9 cellular contexts compared by ENCODE assay signal in the genomic region with DNA sequence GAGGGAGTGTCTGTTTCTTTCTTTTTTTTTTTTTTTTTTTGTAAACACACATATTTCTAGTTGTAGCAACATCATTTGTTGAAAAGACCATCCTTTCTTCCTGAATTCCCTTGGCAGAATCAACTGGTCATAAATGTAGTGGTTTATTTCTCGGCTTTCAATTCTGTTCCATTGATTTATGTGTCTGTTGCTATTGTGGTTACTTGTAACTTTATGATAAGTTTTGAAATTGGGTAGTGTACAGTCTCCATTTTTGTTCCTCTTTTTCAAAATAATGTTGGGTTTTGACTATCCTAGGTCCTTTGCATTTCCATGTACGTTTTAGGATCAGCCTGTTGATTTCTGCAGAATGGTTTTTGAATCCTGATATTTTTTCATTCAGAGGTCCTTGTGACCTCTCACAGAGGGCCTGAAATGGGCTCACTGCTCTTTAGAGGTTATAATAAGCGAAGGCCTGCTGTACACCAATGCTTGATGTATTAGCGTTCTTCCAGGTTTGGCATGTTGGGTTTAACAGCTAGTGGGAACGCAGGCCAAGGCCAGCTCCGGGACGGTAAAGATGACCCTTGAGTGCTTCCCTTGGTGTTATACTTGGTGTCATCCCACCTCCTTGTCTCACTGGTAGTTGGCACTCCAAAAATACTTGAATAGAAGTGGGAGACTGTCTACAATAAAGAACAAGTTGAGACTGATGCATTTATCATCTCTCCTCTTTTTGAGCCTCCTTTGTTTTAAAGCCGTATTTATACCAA. TPM values are rescaled to one million over a fixed set of nuclear protein-coding genes. Genes with fewer than 3 reads are reported as not detected.
DNase-seq lines count a peak whose midpoint lies in the region; ATAC-seq, FAIRE-seq and TF ChIP-seq lines count a peak whose summit lies in the region.
"Had no signal": no experiment of that assay in that cellular context is flagged by ENCODE, and none has a peak within 500 bp of the region (broad histone marks: within the 10 kb centered on the region; RNA-seq: fewer than 3 reads in every experiment).

No MANE protein-coding gene starts in this region.

- no peak overlapping the region for H3K9ac ChIP-seq in DND-41 (ENCODE audit: low read depth, low read length)

- H3K36me3 ChIP-seq in DND-41 (ENCODE audit: insufficient read depth, low read length) (peaks cover 34% of the 10 kb centered on the region), muscle layer of duodenum (ENCODE audit: control insufficient read depth in 1 of 2, insufficient read depth in 2 of 2, low read length in 2 of 2) (peaks cover 0 to 3% of the 10 kb centered on the region in 2 donors)

- H2AFZ ChIP-seq in DND-41 (ENCODE audit: low read depth, low read length) = no peak overlapping the region

- no peak for ATAC-seq in DND-41 (ENCODE audit: insufficient read depth, low read depth)
- peak; percentile 12 for ATAC-seq in HG02678 (IDR thresholded peaks at IDR 0.05; ENCODE audit: unreplicated experiment)
- ATAC-seq in T-helper 17 cell = no peak

- H4K20me1 ChIP-seq in DND-41 (ENCODE audit: insufficient read depth, low read length) = peaks cover 72% of the 10 kb centered on the region

- peaks cover 9% of the 10 kb centered on the region; the same call in 1 of the 2 replicates for H3K4me1 ChIP-seq in DND-41 (ENCODE audit: insufficient read depth, low read length)
- H3K4me1 ChIP-seq in muscle layer of duodenum (ENCODE audit: control insufficient read depth in 1 of 2, insufficient read depth in 2 of 2, low read length in 2 of 2) = peaks cover 13 to 34% of the 10 kb centered on the region in 2 donors

- peak overlapping the region; percentile 27 for H3K27ac Mint-ChIP-seq in T-helper 17 cell

- H3K4me3 ChIP-seq in DND-41 (ENCODE audit: low read depth in 1 of 2, low read length in 2 of 2) (no peak overlapping the region), muscle layer of duodenum (ENCODE audit: low read depth in 1 of 2, low read length in 2 of 2) (no peak overlapping the region)

- H3K27ac ChIP-seq in DND-41 (ENCODE audit: low read length) = peak overlapping the region; percentile 44
- peak overlapping the region; percentile 53 for H3K27ac ChIP-seq in muscle layer of duodenum (ENCODE audit: low read length)

- H3K9me3 ChIP-seq in DND-41 (ENCODE audit: insufficient read depth, low read length, severe bottlenecking) (no peaks in the 10 kb centered on the region), T-helper 17 cell (ENCODE audit: control insufficient read depth, low read length, poor library complexity, severe bottlenecking) (no peaks in the 10 kb centered on the region), muscle layer of duodenum (ENCODE audit: control insufficient read depth in 1 of 2, low read length in 2 of 2) (peaks cover 0 to 12% of the 10 kb centered on the region in 2 donors)

- H3K4me3 Mint-ChIP-seq in T-helper 17 cell = no peak overlapping the region

- H3K36me3 Mint-ChIP-seq in T-helper 17 cell (ENCODE audit: low read depth) = peaks cover under 1% of the 10 kb centered on the region

- H3K4me2 ChIP-seq in DND-41 (ENCODE audit: insufficient read depth, low read length) = no peak overlapping the region

- H3K27me3 Mint-ChIP-seq in T-helper 17 cell = no peaks in the 10 kb centered on the region

- DNase-seq in DND-41 (no peak), T-helper 17 cell (no peak), HCEC 1CT (no peak), DMS114 treated with DMSO at 0.1 percent for 48 hours (lab: John Stamatoyannopoulos, UW; ENCODE audit: unreplicated experiment) (no peak), urothelium cell line (ENCODE audit: low spot score) (no peak)
- DNase-seq in activated CD4-positive, alpha-beta T cell treated with anti-CD3 and anti-CD28 coated beads for 48 hours = no peak
- DNase-seq: activated CD4-positive, CD25-positive, alpha-beta regulatory T cell treated with anti-CD3 and anti-CD28 coated beads, Interleukin-2, amount 50 U/mL, for 72 hours had no signal

- no peak for FAIRE-seq in urothelium cell line (lab: Jason Lieb, UNC)

- peaks cover 98% of the 10 kb centered on the region for H3K79me2 ChIP-seq in DND-41 (ENCODE audit: insufficient read depth, low read length)

- no peak for TF ChIP-seq CTCF in DND-41 (IDR thresholded peaks at IDR 0.05; ENCODE audit: borderline replicate concordance, extremely low read depth, low read length, poor library complexity, severe bottlenecking)

- peaks cover 18% of the 10 kb centered on the region for H3K4me1 Mint-ChIP-seq in T-helper 17 cell

- no peaks in the 10 kb centered on the region for H3K27me3 ChIP-seq in DND-41 (ENCODE audit: insufficient read depth, low read length, poor library complexity)
- no peaks in the 10 kb centered on the region for H3K27me3 ChIP-seq in muscle layer of duodenum (ENCODE audit: low read depth, low read length)

RNA-seq across cellular contexts. Expression of a gene that starts 43.8 kb away (rescaled TPM):
- total RNA-seq in T-helper 17 cell = 10 to 100 TPM; 10.7 to 18.1 TPM

RNA-seq across cellular contexts. Expression of a gene that starts 57.7 kb away (rescaled TPM):
- 100 to 1,000 TPM in 1 of 2 donors, 10 to 100 TPM in 1; 90.2 to 112 TPM for total RNA-seq in T-helper 17 cell
